13 cellular contexts compared by ENCODE assay signal in genomic region chrY:2937149-2937548, GRCh38. TPM values are rescaled to one million over a fixed set of nuclear protein-coding genes. Genes with fewer than 3 reads are reported as not detected.
DNase-seq lines count a peak whose midpoint lies in the region; ATAC-seq and TF ChIP-seq lines count a peak whose summit lies in the region.
"Had no signal": no experiment of that assay in that cellular context is flagged by ENCODE, and none has a peak within 500 bp of the region (broad histone marks: within the 10 kb centered on the region; RNA-seq: fewer than 3 reads in every experiment).

No MANE protein-coding gene starts in this region.

- H3K27me3 ChIP-seq in CD4-positive, alpha-beta T cell (ENCODE audit: control insufficient read depth, insufficient read depth, low read length), result no peaks in the 10 kb centered on the region

- peaks cover 43% of the 10 kb centered on the region for H3K4me1 Mint-ChIP-seq in CD4-positive, alpha-beta T cell (ENCODE audit: low read depth)
- peaks cover 37% of the 10 kb centered on the region for H3K4me1 Mint-ChIP-seq in activated naive CD8-positive, alpha-beta T cell treated with anti-CD3 and anti-CD28 coated beads, Interleukin-2, amount 50 U/mL, for 24 hours
- H3K4me1 Mint-ChIP-seq in naive thymus-derived CD8-positive, alpha-beta T cell, result peaks cover 18 to 53% (median 31%) of the 10 kb centered on the region in 4 donors
- H3K4me1 Mint-ChIP-seq: mesothelial cell of epicardium had no signal

- H3K27ac ChIP-seq in CD4-positive, alpha-beta T cell (ENCODE audit: low read depth, low read length), result no peak overlapping the region

- POLR2A ChIA-PET in CD4-positive, alpha-beta T cell (lab: Charles Lee), result interaction anchor here (2.4 kb wide), 1 partner anchor 66 kb away, joined by 21 read pairs; no protein-coding TSS in a partner anchor
- POLR2A ChIA-PET in naive thymus-derived CD8-positive, alpha-beta T cell (lab: Charles Lee), result interaction anchor here (0.7 to 4.2 kb wide), 2 partner anchors 66 to 96 kb away, joined by 3 to 30 read pairs; no protein-coding TSS in a partner anchor

- no peak for TF ChIP-seq CTCF in CD4-positive, alpha-beta T cell (IDR thresholded peaks at IDR 0.05)

- intact Hi-C loops in CD4-positive, alpha-beta T cell (cut with DNase I, micrococcal nuclease), result loop anchor here (2.0 to 5.0 kb wide), 3 partner anchors 65 to 96 kb away; partner anchors contain the start of gene RPS4Y1 (in 2 of the 2)

- H3K36me3 Mint-ChIP-seq in CD4-positive, alpha-beta T cell (ENCODE audit: low read depth), result peaks cover 37% of the 10 kb centered on the region
- H3K36me3 Mint-ChIP-seq in activated naive CD8-positive, alpha-beta T cell treated with anti-CD3 and anti-CD28 coated beads, Interleukin-2, amount 50 U/mL, for 24 hours (ENCODE audit: low read depth), result peaks cover 23% of the 10 kb centered on the region
- H3K36me3 Mint-ChIP-seq in naive thymus-derived CD8-positive, alpha-beta T cell, result peaks cover 0 to 21% (median 0%) of the 10 kb centered on the region in 3 donors
- H3K36me3 Mint-ChIP-seq: mesothelial cell of epicardium had no signal

- no peak for ATAC-seq in CD4-positive, alpha-beta T cell (ENCODE audit: poor library complexity)
- no peak for ATAC-seq in activated naive CD8-positive, alpha-beta T cell treated with anti-CD3 and anti-CD28 coated beads, Interleukin-2, amount 50 U/mL, for 24 hours
- no peak for ATAC-seq in naive thymus-derived CD8-positive, alpha-beta T cell
- ATAC-seq in HG03442 (IDR thresholded peaks at IDR 0.05; ENCODE audit: unreplicated experiment) (no peak), GM19452 (IDR thresholded peaks at IDR 0.05; ENCODE audit: unreplicated experiment) (no peak), HG03175 (IDR thresholded peaks at IDR 0.05; ENCODE audit: unreplicated experiment) (no peak)

- H3K9me3 Mint-ChIP-seq in CD4-positive, alpha-beta T cell, result no peaks in the 10 kb centered on the region
- H3K9me3 Mint-ChIP-seq in activated naive CD8-positive, alpha-beta T cell treated with anti-CD3 and anti-CD28 coated beads, Interleukin-2, amount 50 U/mL, for 24 hours, result no peaks in the 10 kb centered on the region
- H3K9me3 Mint-ChIP-seq in naive thymus-derived CD8-positive, alpha-beta T cell, result no peaks in the 10 kb centered on the region
- H3K9me3 Mint-ChIP-seq: mesothelial cell of epicardium had no signal

- H3K27me3 Mint-ChIP-seq in CD4-positive, alpha-beta T cell, result no peaks in the 10 kb centered on the region
- no peaks in the 10 kb centered on the region for H3K27me3 Mint-ChIP-seq in activated naive CD8-positive, alpha-beta T cell treated with anti-CD3 and anti-CD28 coated beads, Interleukin-2, amount 50 U/mL, for 24 hours
- H3K27me3 Mint-ChIP-seq in naive thymus-derived CD8-positive, alpha-beta T cell, result no peaks in the 10 kb centered on the region

- H3K27ac Mint-ChIP-seq in CD4-positive, alpha-beta T cell, result peak overlapping the region; percentile 100
- H3K27ac Mint-ChIP-seq in activated naive CD8-positive, alpha-beta T cell treated with anti-CD3 and anti-CD28 coated beads, Interleukin-2, amount 50 U/mL, for 24 hours, result peak overlapping the region; percentile 97
- H3K27ac Mint-ChIP-seq in naive thymus-derived CD8-positive, alpha-beta T cell, result peak overlapping the region in 5 of 10 donors; percentile 99
- H3K27ac Mint-ChIP-seq: mesothelial cell of epicardium had no signal

- no peak for DNase-seq in CD4-positive, alpha-beta T cell
- no peak for DNase-seq in Jurkat, Clone E6-1 (ENCODE audit: low read depth, low spot score)
- DNase-seq in activated naive CD8-positive, alpha-beta T cell treated with anti-CD3 and anti-CD28 coated beads, Interleukin-2, amount 50 U/mL, for 24 hours, result no peak
- no peak for DNase-seq in naive thymus-derived CD8-positive, alpha-beta T cell
- DNase-seq: hippocampal formation, MV-4-11, NCI-H226 had no signal

- H3K9me3 ChIP-seq in CD4-positive, alpha-beta T cell (ENCODE audit: control insufficient read depth, low read length), result no peaks in the 10 kb centered on the region

- H3K4me3 ChIP-seq in Jurkat, Clone E6-1 (ENCODE audit: low read length), result peak overlapping the region; percentile 64

- CTCF ChIA-PET in CD4-positive, alpha-beta T cell (lab: Charles Lee), result no interaction called here

- peak overlapping the region; percentile 99 for H3K4me3 Mint-ChIP-seq in CD4-positive, alpha-beta T cell
- peak overlapping the region; percentile 82 for H3K4me3 Mint-ChIP-seq in activated naive CD8-positive, alpha-beta T cell treated with anti-CD3 and anti-CD28 coated beads, Interleukin-2, amount 50 U/mL, for 24 hours
- H3K4me3 Mint-ChIP-seq in naive thymus-derived CD8-positive, alpha-beta T cell, result peak overlapping the region in 6 of 10 donors; percentile 87 to 96 (median 92)
- H3K4me3 Mint-ChIP-seq: mesothelial cell of epicardium had no signal

RNA-seq across cellular contexts. Expression of gene ZFY, which starts 2.0 kb away (rescaled TPM):
- total RNA-seq in CD4-positive, alpha-beta T cell, result 10 to 100 TPM; 21.3 to 23.6 TPM
- not detected for polyA plus RNA-seq in Jurkat, Clone E6-1 (2012; ENCODE audit: insufficient read depth, insufficient read length)
- total RNA-seq in naive thymus-derived CD8-positive, alpha-beta T cell, result 10 to 100 TPM; 27.9 to 31.2 TPM
- polyA plus RNA-seq in naive thymus-derived CD8-positive, alpha-beta T cell, result not detected
- total RNA-seq: dermis microvascular lymphatic vessel endothelial cell, mesothelial cell of epicardium, RPMI7951 had no signal
